ENCODE assay signal across 8 cellular contexts in the genomic region with DNA sequence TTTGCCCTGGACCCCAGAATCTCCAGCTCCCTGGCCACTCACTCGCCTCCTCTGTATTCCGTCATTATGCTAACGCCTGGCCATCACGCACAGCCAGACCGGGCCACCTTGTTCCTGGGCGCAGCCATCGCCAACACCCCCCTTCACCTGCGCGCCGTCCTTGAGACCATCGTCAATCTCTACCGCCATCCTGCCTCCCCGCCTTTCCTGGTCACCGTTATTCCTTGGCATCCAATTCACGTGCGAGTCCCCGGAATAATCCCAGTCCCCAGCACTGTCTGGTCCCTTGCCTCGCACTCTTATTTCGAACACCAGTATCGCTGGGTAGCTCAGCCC.
DNase-seq lines count a peak whose midpoint lies in the region; ATAC-seq lines count a peak whose summit lies in the region.

No MANE protein-coding gene starts in this region.

- peak overlapping the region; percentile 95 for H3K4me3 ChIP-seq in BLaER1
- H3K4me3 ChIP-seq in iPS-18a (ENCODE audit: low read length), result peak overlapping the region; percentile 78

- H3K9ac ChIP-seq in BLaER1 (peak overlapping the region; percentile 92), iPS-18a (ENCODE audit: low read length) (peak overlapping the region; percentile 56)

- H3K4me2 ChIP-seq in BLaER1, result peak overlapping the region; percentile 96

- H4K20me1 ChIP-seq in BLaER1, result peaks cover 23% of the 10 kb centered on the region

- H3K4me3 Mint-ChIP-seq in activated naive CD8-positive, alpha-beta T cell treated with anti-CD3 and anti-CD28 coated beads, Interleukin-2, amount 50 U/mL, for 24 hours, result peak overlapping the region; percentile 97
- H3K4me3 Mint-ChIP-seq in stimulated activated effector memory CD8-positive, alpha-beta T cell treated with anti-CD3 and anti-CD28 coated beads, Interleukin-12 subunit alpha, Interleukin-12 subunit beta, amount 100 ng/mL, for 72 hours, result peak overlapping the region; percentile 100

- H3K36me3 ChIP-seq in BLaER1 (peaks cover 35% of the 10 kb centered on the region), iPS-18a (ENCODE audit: control insufficient read depth, low read depth, low read length) (peaks cover 13% of the 10 kb centered on the region)

- no peaks in the 10 kb centered on the region for H3K9me3 Mint-ChIP-seq in activated naive CD8-positive, alpha-beta T cell treated with anti-CD3 and anti-CD28 coated beads, Interleukin-2, amount 50 U/mL, for 24 hours
- H3K9me3 Mint-ChIP-seq in stimulated activated effector memory CD8-positive, alpha-beta T cell treated with anti-CD3 and anti-CD28 coated beads, Interleukin-12 subunit alpha, Interleukin-12 subunit beta, amount 100 ng/mL, for 72 hours, result no peaks in the 10 kb centered on the region

- H3K36me3 Mint-ChIP-seq in activated naive CD8-positive, alpha-beta T cell treated with anti-CD3 and anti-CD28 coated beads, Interleukin-2, amount 50 U/mL, for 24 hours (ENCODE audit: low read depth), result peaks cover 6% of the 10 kb centered on the region
- peaks cover 38% of the 10 kb centered on the region for H3K36me3 Mint-ChIP-seq in stimulated activated effector memory CD8-positive, alpha-beta T cell treated with anti-CD3 and anti-CD28 coated beads, Interleukin-12 subunit alpha, Interleukin-12 subunit beta, amount 100 ng/mL, for 72 hours

- H3K27me3 Mint-ChIP-seq in activated naive CD8-positive, alpha-beta T cell treated with anti-CD3 and anti-CD28 coated beads, Interleukin-2, amount 50 U/mL, for 24 hours, result no peaks in the 10 kb centered on the region

- H3K4me1 ChIP-seq in BLaER1 (peaks cover 30% of the 10 kb centered on the region), iPS-18a (ENCODE audit: control insufficient read depth, low read depth, low read length) (no peaks in the 10 kb centered on the region)

- H3K9me3 ChIP-seq in BLaER1, result no peaks in the 10 kb centered on the region
- no peaks in the 10 kb centered on the region for H3K9me3 ChIP-seq in iPS-18a (ENCODE audit: control insufficient read depth, low read depth, low read length)

- H3K27me3 ChIP-seq in BLaER1 (no peaks in the 10 kb centered on the region), iPS-18a (ENCODE audit: control insufficient read depth, insufficient read depth, low read length) (no peaks in the 10 kb centered on the region)

- peak; percentile 21 for DNase-seq in activated naive CD8-positive, alpha-beta T cell treated with anti-CD3 and anti-CD28 coated beads, Interleukin-2, amount 50 U/mL, for 24 hours
- no peak for DNase-seq in stimulated activated effector memory CD8-positive, alpha-beta T cell treated with anti-CD3 and anti-CD28 coated beads, Interleukin-12 subunit alpha, Interleukin-12 subunit beta, amount 100 ng/mL, for 72 hours (ENCODE audit: low spot score in 2 of 2)
- DNase-seq in NOMO-1 treated with dmso at 0.1 percent for 144 hours (lab: John Stamatoyannopoulos, UW; ENCODE audit: unreplicated experiment) (no peak), HK-2 (ENCODE audit: unreplicated experiment) (no peak), cerebellar nuclear complex (lab: John Stamatoyannopoulos, UW) (no peak)

- H3K4me1 Mint-ChIP-seq in activated naive CD8-positive, alpha-beta T cell treated with anti-CD3 and anti-CD28 coated beads, Interleukin-2, amount 50 U/mL, for 24 hours, result peaks cover 25% of the 10 kb centered on the region
- H3K4me1 Mint-ChIP-seq in stimulated activated effector memory CD8-positive, alpha-beta T cell treated with anti-CD3 and anti-CD28 coated beads, Interleukin-12 subunit alpha, Interleukin-12 subunit beta, amount 100 ng/mL, for 72 hours, result peaks cover 31% of the 10 kb centered on the region

- peak overlapping the region; percentile 85 for H3K27ac ChIP-seq in BLaER1
- H3K27ac ChIP-seq in iPS-18a (ENCODE audit: low read length), result no peak overlapping the region

- H3K27ac Mint-ChIP-seq in activated naive CD8-positive, alpha-beta T cell treated with anti-CD3 and anti-CD28 coated beads, Interleukin-2, amount 50 U/mL, for 24 hours, result peak overlapping the region; percentile 88
- H3K27ac Mint-ChIP-seq in stimulated activated effector memory CD8-positive, alpha-beta T cell treated with anti-CD3 and anti-CD28 coated beads, Interleukin-12 subunit alpha, Interleukin-12 subunit beta, amount 100 ng/mL, for 72 hours, result peak overlapping the region; percentile 93

- peak; percentile 5 for ATAC-seq in HG02943 (IDR thresholded peaks at IDR 0.05; ENCODE audit: low read depth, unreplicated experiment)
- no peak for ATAC-seq in activated naive CD8-positive, alpha-beta T cell treated with anti-CD3 and anti-CD28 coated beads, Interleukin-2, amount 50 U/mL, for 24 hours
- no peak for ATAC-seq in stimulated activated effector memory CD8-positive, alpha-beta T cell treated with anti-CD3 and anti-CD28 coated beads, Interleukin-12 subunit alpha, Interleukin-12 subunit beta, amount 100 ng/mL, for 72 hours
